8 cellular contexts compared by ENCODE assay signal in genomic region chr2:96870631-96871255, GRCh38. TPM values are rescaled to one million over a fixed set of nuclear protein-coding genes. Genes with fewer than 3 reads are reported as not detected.
DNase-seq lines count a peak whose midpoint lies in the region; ATAC-seq, FAIRE-seq and TF ChIP-seq lines count a peak whose summit lies in the region.

No MANE protein-coding gene starts in this region.

- H3K4me2 ChIP-seq in H1 (ENCODE audit: insufficient read depth in 1 of 2, low read depth in 2 of 2, low read length in 2 of 2): peak overlapping the region; percentile 88 to 91

- H3K36me3 ChIP-seq in cardiac muscle cell (peaks cover 1% of the 10 kb centered on the region), H1 (ENCODE audit: control insufficient read depth in 2 of 4, insufficient read depth in 4 of 4, low read length in 3 of 4) (peaks cover 8 to 18% (median 12%) of the 10 kb centered on the region in 4 experiments), tibial artery (peaks cover 1 to 21% (median 12%) of the 10 kb centered on the region in 3 donors)

- peak overlapping the region; percentile 80 for H2BK20ac ChIP-seq in H1 (ENCODE audit: low read length)

- no peak overlapping the region for H3K23ac ChIP-seq in H1 (ENCODE audit: insufficient read length)

- CTCF ChIA-PET in activated CD4-positive, alpha-beta memory T cell treated with anti-CD3 and anti-CD28 coated beads, Interleukin-2, amount 10 ng/mL, durations not matched to agents 7 days and 5 days (lab: Charles Lee): interaction anchor here (1.2 to 2.5 kb wide), 5 partner anchors 13 to 84 kb away, joined by 4 to 16 read pairs (median 4); partner anchors contain the start of gene ANKRD39
- CTCF ChIA-PET in H1 (lab: Charles Lee; ENCODE audit: partially characterized antibody): interaction anchor here (0.9 to 8.1 kb wide), 12 partner anchors 9 to 114 kb away, joined by 3 to 48 read pairs (median 4); partner anchors contain the start of gene ANKRD39

- H3K27me3 ChIP-seq in cardiac muscle cell (no peaks in the 10 kb centered on the region), H1 (replicated peaks in 1 of 4; ENCODE audit: control insufficient read depth in 3 of 4, extremely low read depth in 1 of 4, insufficient read depth in 3 of 4, low read length in 3 of 4) (peaks cover 0 to 3% (median 0%) of the 10 kb centered on the region in 4 experiments; a peak in 2 of 7 replicates), tibial artery (no peaks in the 10 kb centered on the region)

- H2BK12ac ChIP-seq in H1 (ENCODE audit: low read depth, low read length): peak overlapping the region; percentile 85; the same call in 1 of the 2 replicates

- peak overlapping the region; percentile 81 for H3K18ac ChIP-seq in H1 (ENCODE audit: extremely low read depth, low read length)

- H2AK5ac ChIP-seq in H1 (ENCODE audit: low read depth, low read length): no peak overlapping the region

- FAIRE-seq in H1 (lab: Jason Lieb, UNC): no peak

- intact Hi-C loops in Right ventricle myocardium inferior (cut with DNase I): no loop called here
- intact Hi-C loops in tibial artery (cut with DNase I; ENCODE audit: low total_unique reads): no loop called here

- peak overlapping the region; percentile 89 for H3K4me3 ChIP-seq in cardiac muscle cell
- peak overlapping the region; percentile 76 to 86 (median 80) for H3K4me3 ChIP-seq in H1 (ENCODE audit: extremely low read depth in 1 of 4, insufficient read depth in 2 of 4, low read depth in 3 of 4, low read length in 4 of 4)
- H3K4me3 ChIP-seq in tibial artery: peak overlapping the region; percentile 97 to 98

- no peak overlapping the region; the same call in 1 of the 2 replicates for H2BK5ac ChIP-seq in H1 (ENCODE audit: low read depth, low read length)

- peak overlapping the region; percentile 25 for H2BK120ac ChIP-seq in H1 (replicated peaks; ENCODE audit: low read depth, low read length)

- no peak overlapping the region for H2AFZ ChIP-seq in H1 (ENCODE audit: low read length)

- ATAC-seq in Right ventricle myocardium inferior (no peak), GM19467 (IDR thresholded peaks at IDR 0.05; ENCODE audit: unreplicated experiment) (no peak)

- H3K9me3 ChIP-seq in cardiac muscle cell (ENCODE audit: low read depth) (no peaks in the 10 kb centered on the region), H1 (ENCODE audit: insufficient read depth in 2 of 2, low read depth in 1 of 2, low read length in 1 of 2) (no peaks in the 10 kb centered on the region), tibial artery (no peaks in the 10 kb centered on the region)

- H3K79me2 ChIP-seq in H1 (ENCODE audit: control insufficient read depth in 1 of 2, insufficient read depth in 2 of 2, low read length in 2 of 2): peaks cover 4 to 32% of the 10 kb centered on the region in 2 experiments

- peaks cover 14% of the 10 kb centered on the region for H3K79me1 ChIP-seq in H1 (ENCODE audit: low read depth, low read length)

- peak overlapping the region; percentile 66; the same call in 1 of the 2 replicates for H2BK15ac ChIP-seq in H1 (ENCODE audit: low read length)

- H3K4me1 ChIP-seq in cardiac muscle cell (ENCODE audit: low read depth): peaks cover 4% of the 10 kb centered on the region
- H3K4me1 ChIP-seq in H1 (replicated peaks in 1 of 4; ENCODE audit: control insufficient read depth in 3 of 4, insufficient read depth in 4 of 4, low read length in 3 of 4): peaks cover 11 to 43% (median 27%) of the 10 kb centered on the region in 4 experiments
- peaks cover 0 to 62% (median 46%) of the 10 kb centered on the region in 4 donors for H3K4me1 ChIP-seq in tibial artery

- H3K36me3 Mint-ChIP-seq in activated CD4-positive, alpha-beta memory T cell treated with anti-CD3 and anti-CD28 coated beads, Interleukin-2, amount 10 ng/mL, durations not matched to agents 7 days and 5 days (ENCODE audit: low read depth): peaks cover 6% of the 10 kb centered on the region

- peaks cover 2 to 11% of the 10 kb centered on the region in 2 experiments for H4K20me1 ChIP-seq in H1 (replicated peaks in 1 of 2; ENCODE audit: control insufficient read depth in 1 of 2, insufficient read depth in 2 of 2, low read length in 2 of 2)

- TF ChIP-seq RAD21 in H1 (IDR thresholded peaks at IDR 0.05 in 1 of 2, conservative IDR thresholded peaks at IDR 0.05 in 1 of 2; ENCODE audit: low read depth in 2 of 2, low read length in 2 of 2): no peak

- peak overlapping the region; percentile 17 for H3K4ac ChIP-seq in H1 (replicated peaks; ENCODE audit: insufficient read length, low read depth, low read length)

- H4K5ac ChIP-seq in H1 (ENCODE audit: insufficient read length, low read depth, low read length): peak overlapping the region; percentile 8

- H3K9me3 Mint-ChIP-seq in activated CD4-positive, alpha-beta memory T cell treated with anti-CD3 and anti-CD28 coated beads, Interleukin-2, amount 10 ng/mL, durations not matched to agents 7 days and 5 days: no peaks in the 10 kb centered on the region

- no peak overlapping the region for H3K14ac ChIP-seq in H1 (ENCODE audit: insufficient read length)

- WGBS in H1 (ENCODE audit: extremely low coverage in 1 of 2, insufficient coverage in 1 of 2, insufficient read length in 1 of 2, insufficient replicate concordance in 2 of 2, low coverage in 1 of 2, low lambda C conversion rate in 2 of 2, missing lambda C conversion rate in 1 of 2), 2 experiments: 38% methylated on average over 13 of the region's 13 CpGs; no CpG with 5 or more reads in 1 of the 2 experiments

- DNase-seq in cardiac muscle cell (ENCODE audit: low read depth in 1 of 2, low spot score in 1 of 2) (peak in 1 of 2 donors; percentile 25), Right ventricle myocardium inferior (ENCODE audit: missing footprints) (no peak), H1 (ENCODE audit: low read depth in 1 of 2, low spot score in 2 of 2) (no peak), myocyte (ENCODE audit: low read depth) (peak; percentile 79), tibial artery (peak; percentile 61 to 85), germinal center (ENCODE audit: low spot score) (no peak)
- DNase-seq in activated CD4-positive, alpha-beta memory T cell treated with anti-CD3 and anti-CD28 coated beads, Interleukin-2, amount 10 ng/mL, durations not matched to agents 7 days and 5 days: peak; percentile 71

- H3K9ac ChIP-seq in H1 (replicated peaks in 1 of 4; ENCODE audit: extremely low read depth in 1 of 4, low read depth in 3 of 4, low read length in 3 of 4): peak overlapping the region in 1 of 4 experiments; percentile 20; a peak in 4 of 7 replicates

- TF ChIP-seq EP300 in H1 (IDR thresholded peaks at IDR 0.05; ENCODE audit: borderline replicate concordance in 1 of 2, low read depth in 2 of 2, low read length in 2 of 2): no peak

- H3K4me1 Mint-ChIP-seq in activated CD4-positive, alpha-beta memory T cell treated with anti-CD3 and anti-CD28 coated beads, Interleukin-2, amount 10 ng/mL, durations not matched to agents 7 days and 5 days: peaks cover 36% of the 10 kb centered on the region

- TF ChIP-seq CTCF in cardiac muscle cell (IDR thresholded peaks at IDR 0.05; ENCODE audit: low read depth, low read length) (no peak), H1 (IDR thresholded peaks at IDR 0.05; ENCODE audit: control extremely low read depth in 1 of 3, insufficient read depth in 1 of 3, low read depth in 1 of 3, low read length in 3 of 3) (no peak), tibial artery (IDR thresholded peaks at IDR 0.05) (no peak)

- peak overlapping the region; percentile 75 for H3K27ac Mint-ChIP-seq in activated CD4-positive, alpha-beta memory T cell treated with anti-CD3 and anti-CD28 coated beads, Interleukin-2, amount 10 ng/mL, durations not matched to agents 7 days and 5 days

- POLR2A ChIA-PET in activated CD4-positive, alpha-beta memory T cell treated with anti-CD3 and anti-CD28 coated beads, Interleukin-2, amount 10 ng/mL, durations not matched to agents 7 days and 5 days (lab: Charles Lee): interaction anchor here (0.6 to 1.7 kb wide), 4 partner anchors 13 to 91 kb away, joined by 4 to 14 read pairs (median 6); partner anchors contain the start of gene ANKRD39
- POLR2A ChIA-PET in H1 (lab: Charles Lee; ENCODE audit: partially characterized antibody): interaction anchor here (0.7 to 4.7 kb wide), 7 partner anchors 11 to 93 kb away, joined by 3 to 25 read pairs (median 3); no protein-coding TSS in a partner anchor

- TF ChIP-seq POLR2A in H1 (IDR thresholded peaks at IDR 0.05; ENCODE audit: control extremely low read depth in 1 of 2, low read depth in 2 of 2, low read length in 2 of 2): no peak

- H3K23me2 ChIP-seq in H1 (ENCODE audit: low read depth, low read length): peaks cover 14% of the 10 kb centered on the region

- peak overlapping the region; percentile 79 for H3K4me3 Mint-ChIP-seq in activated CD4-positive, alpha-beta memory T cell treated with anti-CD3 and anti-CD28 coated beads, Interleukin-2, amount 10 ng/mL, durations not matched to agents 7 days and 5 days

- H3K27ac ChIP-seq in cardiac muscle cell (no peak overlapping the region), H1 (ENCODE audit: low read depth, low read length) (no peak overlapping the region), tibial artery (peak overlapping the region; percentile 98 to 100)

- no peak overlapping the region for H4K8ac ChIP-seq in H1 (ENCODE audit: extremely low read depth, insufficient read depth, low read length)

- peak overlapping the region; percentile 72 for H4K91ac ChIP-seq in H1 (replicated peaks; ENCODE audit: insufficient read length, low read length)

- H3K27me3 Mint-ChIP-seq in activated CD4-positive, alpha-beta memory T cell treated with anti-CD3 and anti-CD28 coated beads, Interleukin-2, amount 10 ng/mL, durations not matched to agents 7 days and 5 days: peaks cover 15% of the 10 kb centered on the region

- H3K56ac ChIP-seq in H1 (replicated peaks; ENCODE audit: insufficient read length, low read depth, low read length): no peak overlapping the region

RNA-seq across cellular contexts. Expression of gene SEMA4C, which starts 0.9 kb away (rescaled TPM):
- 45.7 and 53.6 TPM in 2 replicates for total RNA-seq in cardiac muscle cell
- polyA plus RNA-seq in cardiac muscle cell: 27.9 and 31.1 TPM in 2 replicates
- total RNA-seq in Right ventricle myocardium inferior: 22.7 TPM
- total RNA-seq in activated CD4-positive, alpha-beta memory T cell treated with anti-CD3 and anti-CD28 coated beads, Interleukin-2, amount 10 ng/mL, durations not matched to agents 7 days and 5 days: 10 to 100 TPM; 22.2 to 22.5 TPM
- 67.3 and 74.3 TPM in 2 replicates for total RNA-seq in H1 (2021; fragmentation: NEBNext Ultra II Directional; extraction: Animal tissue kit (Norgen Biotek cat#: 25700))
- 47.5 and 71.4 TPM in 2 replicates for polyA plus RNA-seq in H1 (2011; rRNA removed)
- 58.9 TPM for polyA plus RNA-seq in H1 (2011; cell fraction: cytosol; rRNA removed)
- 141 TPM for polyA plus RNA-seq in H1 (2011; cell fraction: nucleus; rRNA removed)
- 45.7 to 74.3 TPM (median 68.2 TPM) in 4 replicates for polyA plus RNA-seq in H1 (2012, experiment 1 of 2)
- 49.5 TPM for polyA plus RNA-seq in H1 (2012, experiment 2 of 2)
- 61.0 TPM for polyA plus RNA-seq in H1 (2013, experiment 1 of 2)
- 59.0 TPM for polyA plus RNA-seq in H1 (2013, experiment 2 of 2)
- 86.3 and 87.9 TPM in 2 replicates for polyA minus RNA-seq in H1 (2011; rRNA and poly(A)+ RNA removed)
- 47.3 TPM for polyA minus RNA-seq in H1 (2011; cell fraction: cytosol; rRNA and poly(A)+ RNA removed)
- 43.7 TPM for polyA minus RNA-seq in H1 (2011; cell fraction: nucleus; rRNA and poly(A)+ RNA removed)
- total RNA-seq in myocyte: 74.5 and 88.9 TPM in 2 replicates
- polyA plus RNA-seq in myocyte (2012): 31.1 TPM

RNA-seq across cellular contexts. Expression of gene ANKRD39, which starts 12.9 kb away (rescaled TPM):
- total RNA-seq in cardiac muscle cell (15.4 and 27.8 TPM in 2 replicates), Right ventricle myocardium inferior (17.4 TPM), myocyte (10.5 and 15.6 TPM in 2 replicates)
- polyA plus RNA-seq in cardiac muscle cell (32.1 and 32.3 TPM in 2 replicates), H1 (2011; rRNA removed) (21.3 and 22.9 TPM in 2 replicates)
- 10 to 100 TPM; 44.1 to 47.7 TPM for total RNA-seq in activated CD4-positive, alpha-beta memory T cell treated with anti-CD3 and anti-CD28 coated beads, Interleukin-2, amount 10 ng/mL, durations not matched to agents 7 days and 5 days
- 18.5 and 19.7 TPM in 2 replicates for total RNA-seq in H1 (2021; fragmentation: NEBNext Ultra II Directional; extraction: Animal tissue kit (Norgen Biotek cat#: 25700))
- polyA plus RNA-seq in H1 (2011; cell fraction: cytosol; rRNA removed): 18.1 TPM
- polyA plus RNA-seq in H1 (2011; cell fraction: nucleus; rRNA removed): 36.1 TPM
- polyA plus RNA-seq in H1 (2012, experiment 1 of 2): 15.8 to 18.8 TPM (median 16.9 TPM) in 4 replicates
- 21.7 TPM for polyA plus RNA-seq in H1 (2012, experiment 2 of 2)
- polyA plus RNA-seq in H1 (2013, experiment 1 of 2): 18.2 TPM
- 18.1 TPM for polyA plus RNA-seq in H1 (2013, experiment 2 of 2)
- 6.8 and 7.2 TPM in 2 replicates for polyA minus RNA-seq in H1 (2011; rRNA and poly(A)+ RNA removed)
- polyA minus RNA-seq in H1 (2011; cell fraction: cytosol; rRNA and poly(A)+ RNA removed): 5.2 TPM
- polyA minus RNA-seq in H1 (2011; cell fraction: nucleus; rRNA and poly(A)+ RNA removed): 10.3 TPM
- polyA plus RNA-seq in myocyte (2012): 14.9 TPM

RNA-seq across cellular contexts. Expression of gene ANKRD23, which starts 26.9 kb away (rescaled TPM):
- 4.8 and 11.0 TPM in 2 replicates for total RNA-seq in cardiac muscle cell
- 2.5 and 3.3 TPM in 2 replicates for polyA plus RNA-seq in cardiac muscle cell
- 12.7 TPM for total RNA-seq in Right ventricle myocardium inferior
- 10 to 100 TPM; 15.5 to 16.9 TPM for total RNA-seq in activated CD4-positive, alpha-beta memory T cell treated with anti-CD3 and anti-CD28 coated beads, Interleukin-2, amount 10 ng/mL, durations not matched to agents 7 days and 5 days
- total RNA-seq in H1 (2021; fragmentation: NEBNext Ultra II Directional; extraction: Animal tissue kit (Norgen Biotek cat#: 25700)): 2.9 and 3.5 TPM in 2 replicates
- 3.4 and 4.8 TPM in 2 replicates for polyA plus RNA-seq in H1 (2011; rRNA removed)
- polyA plus RNA-seq in H1 (2011; cell fraction: cytosol; rRNA removed): 3.9 TPM
- polyA plus RNA-seq in H1 (2011; cell fraction: nucleus; rRNA removed): 29.4 TPM
- polyA plus RNA-seq in H1 (2012, experiment 1 of 2): 2.3 to 5.8 TPM (median 3.8 TPM) in 4 replicates
- polyA plus RNA-seq in H1 (2012, experiment 2 of 2): 2.0 TPM
- 2.5 TPM for polyA plus RNA-seq in H1 (2013, experiment 1 of 2)
- 2.4 TPM for polyA plus RNA-seq in H1 (2013, experiment 2 of 2)
- 2.6 and 3.1 TPM in 2 replicates for polyA minus RNA-seq in H1 (2011; rRNA and poly(A)+ RNA removed)
- 2.9 TPM for polyA minus RNA-seq in H1 (2011; cell fraction: cytosol; rRNA and poly(A)+ RNA removed)
- polyA minus RNA-seq in H1 (2011; cell fraction: nucleus; rRNA and poly(A)+ RNA removed): 3.9 TPM
- 3.4 and 4.3 TPM in 2 replicates for total RNA-seq in myocyte
- polyA plus RNA-seq in myocyte (2012): 2.6 TPM

RNA-seq across cellular contexts. Expression of gene CNNM3, which starts 54.7 kb away (rescaled TPM):
- total RNA-seq in cardiac muscle cell (15.2 and 18.9 TPM in 2 replicates), Right ventricle myocardium inferior (13.3 TPM), myocyte (5.5 and 8.7 TPM in 2 replicates)
- polyA plus RNA-seq in cardiac muscle cell (37.6 and 46.6 TPM in 2 replicates), H1 (2011; rRNA removed) (29.1 and 39.0 TPM in 2 replicates)
- total RNA-seq in activated CD4-positive, alpha-beta memory T cell treated with anti-CD3 and anti-CD28 coated beads, Interleukin-2, amount 10 ng/mL, durations not matched to agents 7 days and 5 days: 10 to 100 TPM; 26.6 to 28.5 TPM
- 29.2 and 29.9 TPM in 2 replicates for total RNA-seq in H1 (2021; fragmentation: NEBNext Ultra II Directional; extraction: Animal tissue kit (Norgen Biotek cat#: 25700))
- polyA plus RNA-seq in H1 (2011; cell fraction: cytosol; rRNA removed): 19.0 TPM
- polyA plus RNA-seq in H1 (2011; cell fraction: nucleus; rRNA removed): 60.7 TPM
- polyA plus RNA-seq in H1 (2012, experiment 1 of 2): 16.3 to 26.5 TPM (median 21.7 TPM) in 4 replicates
- 16.7 TPM for polyA plus RNA-seq in H1 (2012, experiment 2 of 2)
- polyA plus RNA-seq in H1 (2013, experiment 1 of 2): 30.0 TPM
- 28.7 TPM for polyA plus RNA-seq in H1 (2013, experiment 2 of 2)
- polyA minus RNA-seq in H1 (2011; rRNA and poly(A)+ RNA removed): 39.0 and 41.6 TPM in 2 replicates
- polyA minus RNA-seq in H1 (2011; cell fraction: cytosol; rRNA and poly(A)+ RNA removed): 27.4 TPM
- 42.5 TPM for polyA minus RNA-seq in H1 (2011; cell fraction: nucleus; rRNA and poly(A)+ RNA removed)
- 15.1 TPM for polyA plus RNA-seq in myocyte (2012)

Comparison
In these comparisons a context has a peak if more than half of its experiments do, and no peak if none do; other contexts are left out.
1. DNase-seq: peak in activated CD4-positive, alpha-beta memory T cell treated with anti-CD3 and anti-CD28 coated beads, Interleukin-2, amount 10 ng/mL, durations not matched to agents 7 days and 5 days (single experiment), myocyte (single experiment) and tibial artery (2 of 2); none in Right ventricle myocardium inferior (single experiment), H1 (0 of 2) and germinal center (single experiment).
2. H3K27ac ChIP-seq: peak in tibial artery (2 of 2); none in cardiac muscle cell (single experiment) and H1 (single experiment).
3. Peak in every context shown above with its lines, with median percentiles within 50 percentile points of each other: H3K4me3 ChIP-seq.